Comparison of ENCODE assay signal across 33 cellular contexts in genomic region chr11:112723676-112724075, GRCh38.
"Had no signal": no experiment of that assay in that cellular context is flagged by ENCODE, and none has a peak within 500 bp of the region (broad histone marks: within the 10 kb centered on the region; RNA-seq: fewer than 3 reads in every experiment).

No MANE protein-coding gene starts in this region.

- H3K27me3 ChIP-seq: ascending aorta, cardiac muscle cell had no signal

- H3K27ac ChIP-seq: ascending aorta, cardiac muscle cell, VCaP had no signal

- H3K27ac Mint-ChIP-seq: activated B cell treated with CpG ODN at 0.5 μM for 24 hours; activated CD4-positive, alpha-beta memory T cell treated with anti-CD3 and anti-CD28 coated beads for 36 hours; activated CD4-positive, alpha-beta T cell treated with anti-CD3 and anti-CD28 coated beads, Interleukin-2, amount 10 ng/mL, durations not matched to agents 24 days and 14 days; activated CD8-positive, alpha-beta T cell treated with anti-CD3 and anti-CD28 coated beads for 36 hours; activated naive CD4-positive, alpha-beta T cell treated with anti-CD3 and anti-CD28 coated beads, Interleukin-2, amount 10 ng/mL, durations not matched to agents 7 days and 5 days; activated naive CD4-positive, alpha-beta T cell treated with anti-CD3 and anti-CD28 coated beads, Interleukin-2, amount 50 U/mL, for 24 hours; activated naive CD8-positive, alpha-beta T cell; activated naive CD8-positive, alpha-beta T cell treated with anti-CD3 and anti-CD28 coated beads, Interleukin-2, amount 10 ng/mL, durations not matched to agents 7 days and 5 days; activated naive CD8-positive, alpha-beta T cell treated with anti-CD3 and anti-CD28 coated beads, Interleukin-2, amount 50 U/mL, for 24 hours; activated T-cell treated with anti-CD3 and anti-CD28 coated beads, Interleukin-2, amount 50 U/mL, for 72 hours; activated T-helper 1 cell treated with anti-CD3 and anti-CD28 coated beads, Interleukin-12 subunit alpha, Interleukin-12 subunit beta, Interleukin-2, Interleukin-4 antibody, amounts not matched to agents 30 ng/mL and 10 ng/mL and 1 ng/mL, durations not matched to agents 14 hours and 24 hours and 36 hours; activated T-helper 17 cell treated with anti-CD3 and anti-CD28 coated beads, Interleukin-2, amount 50 U/mL, for 72 hours; T-helper 1 cell treated with Interleukin-12 subunit alpha and Interleukin-12 subunit beta and Interleukin-4 antibody, amounts not matched to agents 30 μg/mL and 1 μg/mL, for 36 hours; T-helper 2 cell treated with Interferon-gamma antibody and Interleukin-4, amounts not matched to agents 5 μg/mL and 100 μg/mL, for 36 hours had no signal

- H3K9me3 Mint-ChIP-seq: activated B cell treated with CpG ODN at 0.5 μM for 24 hours; activated CD4-positive, alpha-beta memory T cell treated with anti-CD3 and anti-CD28 coated beads for 36 hours; activated CD4-positive, alpha-beta T cell treated with anti-CD3 and anti-CD28 coated beads, Interleukin-2, amount 10 ng/mL, durations not matched to agents 24 days and 14 days; activated CD8-positive, alpha-beta T cell treated with anti-CD3 and anti-CD28 coated beads for 36 hours; activated naive CD4-positive, alpha-beta T cell treated with anti-CD3 and anti-CD28 coated beads, Interleukin-2, amount 10 ng/mL, durations not matched to agents 7 days and 5 days; activated naive CD4-positive, alpha-beta T cell treated with anti-CD3 and anti-CD28 coated beads, Interleukin-2, amount 50 U/mL, for 24 hours; activated naive CD8-positive, alpha-beta T cell treated with anti-CD3 and anti-CD28 coated beads, Interleukin-2, amount 10 ng/mL, durations not matched to agents 7 days and 5 days; activated naive CD8-positive, alpha-beta T cell treated with anti-CD3 and anti-CD28 coated beads, Interleukin-2, amount 50 U/mL, for 24 hours; activated T-cell treated with anti-CD3 and anti-CD28 coated beads, Interleukin-2, amount 50 U/mL, for 72 hours; activated T-helper 1 cell treated with anti-CD3 and anti-CD28 coated beads, Interleukin-12 subunit alpha, Interleukin-12 subunit beta, Interleukin-2, Interleukin-4 antibody, amounts not matched to agents 30 ng/mL and 10 ng/mL and 1 ng/mL, durations not matched to agents 14 hours and 24 hours and 36 hours; activated T-helper 17 cell treated with anti-CD3 and anti-CD28 coated beads, Interleukin-2, amount 50 U/mL, for 72 hours; central memory CD8-positive, alpha-beta T cell; T-helper 1 cell treated with Interleukin-12 subunit alpha and Interleukin-12 subunit beta and Interleukin-4 antibody, amounts not matched to agents 30 μg/mL and 1 μg/mL, for 36 hours; T-helper 2 cell treated with Interferon-gamma antibody and Interleukin-4, amounts not matched to agents 5 μg/mL and 100 μg/mL, for 36 hours had no signal

- H3K4me1 Mint-ChIP-seq: activated B cell treated with CpG ODN at 0.5 μM for 24 hours; activated CD4-positive, alpha-beta T cell treated with anti-CD3 and anti-CD28 coated beads, Interleukin-2, amount 10 ng/mL, durations not matched to agents 24 days and 14 days; activated naive CD4-positive, alpha-beta T cell treated with anti-CD3 and anti-CD28 coated beads, Interleukin-2, amount 10 ng/mL, durations not matched to agents 7 days and 5 days; activated naive CD4-positive, alpha-beta T cell treated with anti-CD3 and anti-CD28 coated beads, Interleukin-2, amount 50 U/mL, for 24 hours; activated naive CD8-positive, alpha-beta T cell treated with anti-CD3 and anti-CD28 coated beads, Interleukin-2, amount 10 ng/mL, durations not matched to agents 7 days and 5 days; activated naive CD8-positive, alpha-beta T cell treated with anti-CD3 and anti-CD28 coated beads, Interleukin-2, amount 50 U/mL, for 24 hours; activated T-helper 17 cell treated with anti-CD3 and anti-CD28 coated beads, Interleukin-2, amount 50 U/mL, for 72 hours; central memory CD8-positive, alpha-beta T cell had no signal

- H3K27me3 Mint-ChIP-seq: activated CD4-positive, alpha-beta T cell treated with anti-CD3 and anti-CD28 coated beads, Interleukin-2, amount 10 ng/mL, durations not matched to agents 24 days and 14 days had no signal

- H3K9me3 ChIP-seq: ascending aorta had no signal

- H3K4me3 ChIP-seq: ascending aorta, cardiac muscle cell had no signal

- H3K36me3 ChIP-seq: ascending aorta, cardiac muscle cell had no signal

- H3K4me1 ChIP-seq: ascending aorta had no signal

- H3K36me3 Mint-ChIP-seq: activated CD4-positive, alpha-beta memory T cell treated with anti-CD3 and anti-CD28 coated beads for 36 hours; activated naive CD4-positive, alpha-beta T cell treated with anti-CD3 and anti-CD28 coated beads, Interleukin-2, amount 10 ng/mL, durations not matched to agents 7 days and 5 days; activated naive CD4-positive, alpha-beta T cell treated with anti-CD3 and anti-CD28 coated beads, Interleukin-2, amount 50 U/mL, for 24 hours; activated naive CD8-positive, alpha-beta T cell; activated naive CD8-positive, alpha-beta T cell treated with anti-CD3 and anti-CD28 coated beads, Interleukin-2, amount 10 ng/mL, durations not matched to agents 7 days and 5 days; brain had no signal

- H3K4me3 Mint-ChIP-seq: activated B cell treated with CpG ODN at 0.5 μM for 24 hours; activated CD4-positive, alpha-beta memory T cell treated with anti-CD3 and anti-CD28 coated beads for 36 hours; activated CD4-positive, alpha-beta T cell treated with anti-CD3 and anti-CD28 coated beads, Interleukin-2, amount 10 ng/mL, durations not matched to agents 24 days and 14 days; activated CD8-positive, alpha-beta T cell treated with anti-CD3 and anti-CD28 coated beads for 36 hours; activated naive CD4-positive, alpha-beta T cell treated with anti-CD3 and anti-CD28 coated beads, Interleukin-2, amount 10 ng/mL, durations not matched to agents 7 days and 5 days; activated naive CD4-positive, alpha-beta T cell treated with anti-CD3 and anti-CD28 coated beads, Interleukin-2, amount 50 U/mL, for 24 hours; activated naive CD8-positive, alpha-beta T cell; activated naive CD8-positive, alpha-beta T cell treated with anti-CD3 and anti-CD28 coated beads, Interleukin-2, amount 10 ng/mL, durations not matched to agents 7 days and 5 days; activated naive CD8-positive, alpha-beta T cell treated with anti-CD3 and anti-CD28 coated beads, Interleukin-2, amount 50 U/mL, for 24 hours; activated T-cell treated with anti-CD3 and anti-CD28 coated beads, Interleukin-2, amount 50 U/mL, for 4 hours; activated T-cell treated with anti-CD3 and anti-CD28 coated beads, Interleukin-2, amount 50 U/mL, for 72 hours; activated T-helper 1 cell treated with anti-CD3 and anti-CD28 coated beads, Interleukin-12 subunit alpha, Interleukin-12 subunit beta, Interleukin-2, Interleukin-4 antibody, amounts not matched to agents 30 ng/mL and 10 ng/mL and 1 ng/mL, durations not matched to agents 14 hours and 24 hours and 36 hours; activated T-helper 17 cell treated with anti-CD3 and anti-CD28 coated beads, Interleukin-2, amount 50 U/mL, for 72 hours; brain; central memory CD8-positive, alpha-beta T cell; T-helper 1 cell treated with Interleukin-12 subunit alpha and Interleukin-12 subunit beta and Interleukin-4 antibody, amounts not matched to agents 30 μg/mL and 1 μg/mL, for 36 hours; T-helper 2 cell treated with Interferon-gamma antibody and Interleukin-4, amounts not matched to agents 5 μg/mL and 100 μg/mL, for 36 hours had no signal

- ATAC-seq: activated CD8-positive, alpha-beta T cell treated with anti-CD3 and anti-CD28 coated beads for 36 hours; activated naive CD8-positive, alpha-beta T cell treated with anti-CD3 and anti-CD28 coated beads, Interleukin-2, amount 50 U/mL, for 24 hours; activated T-cell treated with anti-CD3 and anti-CD28 coated beads, Interleukin-2, amount 50 U/mL, for 4 hours; activated T-cell treated with anti-CD3 and anti-CD28 coated beads, Interleukin-2, amount 50 U/mL, for 72 hours; activated T-helper 17 cell treated with anti-CD3 and anti-CD28 coated beads, Interleukin-2, amount 50 U/mL, for 72 hours had no signal

- DNase-seq: activated B cell treated with CpG ODN at 0.5 μM for 24 hours; activated CD4-positive, alpha-beta memory T cell treated with anti-CD3 and anti-CD28 coated beads for 36 hours; activated CD4-positive, alpha-beta T cell treated with anti-CD3 and anti-CD28 coated beads for 4 hours; activated CD4-positive, alpha-beta T cell treated with anti-CD3 and anti-CD28 coated beads, Interleukin-2, amount 10 ng/mL, durations not matched to agents 24 days and 14 days; activated CD4-positive, alpha-beta T cell treated with anti-CD3 and anti-CD28 coated beads, Interleukin-2, amount 50 U/mL, for 1 hour; activated CD4-positive, alpha-beta T cell treated with anti-CD3 and anti-CD28 coated beads, Interleukin-2, amount 50 U/mL, for 4 hours; activated CD4-positive, CD25-positive, alpha-beta regulatory T cell treated with anti-CD3 and anti-CD28 coated beads, Interleukin-2, amount 50 U/mL, for 72 hours; activated CD8-positive, alpha-beta memory T cell treated with anti-CD3 and anti-CD28 coated beads, Interleukin-2, amount 50 U/mL, for 4 hours; activated CD8-positive, alpha-beta T cell treated with anti-CD3 and anti-CD28 coated beads for 36 hours; activated effector memory CD4-positive, alpha-beta T cell treated with Interleukin-2 at 50 U/mL for 16 hours; activated gamma-delta T cell; activated naive CD4-positive, alpha-beta T cell treated with anti-CD3 and anti-CD28 coated beads, Interleukin-2, amount 10 ng/mL, durations not matched to agents 7 days and 5 days; activated naive CD4-positive, alpha-beta T cell treated with Interleukin-2 at 50 U/mL for 16 hours; activated naive CD8-positive, alpha-beta T cell treated with anti-CD3 and anti-CD28 coated beads, Interleukin-2, amount 10 ng/mL, durations not matched to agents 7 days and 5 days; activated naive CD8-positive, alpha-beta T cell treated with anti-CD3 and anti-CD28 coated beads, Interleukin-2, amount 50 U/mL, for 24 hours; activated T-cell treated with anti-CD3 and anti-CD28 coated beads for 4 hours; activated T-cell treated with anti-CD3 and anti-CD28 coated beads, Interleukin-2, amount 50 U/mL, for 1 hour; activated T-cell treated with anti-CD3 and anti-CD28 coated beads, Interleukin-2, amount 50 U/mL, for 4 hours; activated T-cell treated with anti-CD3 and anti-CD28 coated beads, Interleukin-2, amount 50 U/mL, for 72 hours; T-helper 1 cell; T-helper 2 cell; T-helper 9 cell had no signal
